ENCODE assay signal across 1 cellular context in the genomic region with DNA sequence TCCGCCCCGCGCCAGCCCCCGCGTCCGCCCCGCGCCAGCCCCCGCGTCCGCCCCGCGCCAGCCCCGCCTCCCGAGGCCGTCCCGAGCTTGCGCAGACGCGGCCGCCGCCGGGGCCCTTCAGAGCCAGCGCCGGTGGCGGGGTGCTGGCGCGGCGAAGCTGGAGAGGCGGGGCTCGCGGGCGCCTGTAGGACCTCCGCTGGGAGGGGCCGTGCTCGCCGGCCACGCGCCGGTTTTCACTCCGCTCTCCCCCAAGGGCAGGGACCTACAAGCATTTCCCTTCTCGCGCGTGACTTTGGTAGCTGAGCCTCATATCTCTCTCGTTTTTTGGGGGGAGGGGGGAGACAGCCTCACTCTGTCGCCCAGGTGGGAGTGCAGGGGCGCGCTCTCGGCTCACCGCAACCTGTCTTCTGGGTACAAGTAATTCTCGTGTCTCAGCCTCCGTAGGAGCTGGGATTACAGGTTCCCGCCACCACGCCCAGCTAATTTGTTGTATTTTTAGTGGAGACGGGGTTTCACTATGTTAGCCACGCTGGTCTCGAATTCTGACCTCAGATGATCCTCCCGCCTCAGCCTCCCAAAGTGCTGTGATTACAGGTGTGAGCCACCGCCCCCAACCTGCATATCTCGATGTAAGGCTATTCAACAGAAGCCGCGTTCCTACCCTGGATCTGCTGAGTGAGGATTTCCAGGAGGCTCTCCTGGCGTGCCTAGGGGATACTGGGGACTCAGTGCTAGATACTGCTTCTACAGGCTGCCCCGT.
TF ChIP-seq lines count a peak whose summit lies in the region.

A gene (minus strand): TSS at position 159 of the 760 bp plus-strand sequence. CDS start 6,595 bp downstream, outside the sequence.

TF ChIP-seq in K562, 482 proteins besides CTCF, POLR2A, EP300 and RAD21 (continued from another document and continues in another):
- TF ChIP-seq ZNF717 (CRISPR knock-in tag; IDR thresholded peaks at IDR 0.05) (no peak), LARP7 (IDR thresholded peaks at IDR 0.05) (no peak), ESRRA (IDR thresholded peaks at IDR 0.05; ENCODE audit: borderline replicate concordance, low read depth) (no peak), L3MBTL2 (IDR thresholded peaks at IDR 0.05) (peak; percentile 63), CTBP1 (IDR thresholded peaks at IDR 0.05; ENCODE audit: borderline replicate concordance) (peak; percentile 36; the same call in 1 of the 2 replicates), HDGF (IDR thresholded peaks at IDR 0.05) (no peak), ZNF175 (CRISPR knock-in tag; IDR thresholded peaks at IDR 0.05; ENCODE audit: low read depth) (no peak), ZNF766 (CRISPR knock-in tag; conservative IDR thresholded peaks at IDR 0.05) (no peak), MEF2A (IDR thresholded peaks at IDR 0.05; ENCODE audit: control insufficient read depth, low read depth, low read length) (no peak), RB1 (IDR thresholded peaks at IDR 0.05; ENCODE audit: low read depth) (peak; percentile 65), SIX5 (IDR thresholded peaks at IDR 0.05; ENCODE audit: borderline replicate concordance in 1 of 2, insufficient read depth in 1 of 2, low read depth in 1 of 2, low read length in 2 of 2) (no peak), RUNX1 (IDR thresholded peaks at IDR 0.05; ENCODE audit: low read depth) (no peak), KDM1A (IDR thresholded peaks at IDR 0.05) (peak in 1 of 2 experiments; percentile 35; a peak in 1 of 4 replicates), GATAD2B (IDR thresholded peaks at IDR 0.05; ENCODE audit: borderline replicate concordance) (no peak), ZNF124 (CRISPR knock-in tag; IDR thresholded peaks at IDR 0.05) (no peak), BCOR (IDR thresholded peaks at IDR 0.05) (peak; percentile 56; the same call in 1 of the 2 replicates), MXI1 (IDR thresholded peaks at IDR 0.05; ENCODE audit: low read depth, low read length) (peak; percentile 35; the same call in 1 of the 2 replicates), ZNF695 (CRISPR knock-in tag; IDR thresholded peaks at IDR 0.05) (no peak), ZNF121 (CRISPR knock-in tag; conservative IDR thresholded peaks at IDR 0.05) (no peak), BHLHE40 (IDR thresholded peaks at IDR 0.05; ENCODE audit: low read length) (0 out of 2 replicates have a peak, but pooled peaks have one; percentile 44), MAFF (IDR thresholded peaks at IDR 0.05; ENCODE audit: low read length) (no peak), GABPB2 (CRISPR knock-in tag; conservative IDR thresholded peaks at IDR 0.05) (no peak), NFYB (IDR thresholded peaks at IDR 0.05; ENCODE audit: extremely low read depth, insufficient read length) (no peak), RBM15 (IDR thresholded peaks at IDR 0.05; ENCODE audit: insufficient read depth, low read length) (no peak), ZNF764 (CRISPR knock-in tag; IDR thresholded peaks at IDR 0.05; ENCODE audit: low read depth) (no peak)
- TF ChIP-seq, protein P1, sequence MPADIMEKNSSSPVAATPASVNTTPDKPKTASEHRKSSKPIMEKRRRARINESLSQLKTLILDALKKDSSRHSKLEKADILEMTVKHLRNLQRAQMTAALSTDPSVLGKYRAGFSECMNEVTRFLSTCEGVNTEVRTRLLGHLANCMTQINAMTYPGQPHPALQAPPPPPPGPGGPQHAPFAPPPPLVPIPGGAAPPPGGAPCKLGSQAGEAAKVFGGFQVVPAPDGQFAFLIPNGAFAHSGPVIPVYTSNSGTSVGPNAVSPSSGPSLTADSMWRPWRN (IDR thresholded peaks at IDR 0.05; ENCODE audit: low read depth) = peak; percentile 35; the same call in 1 of the 2 replicates
- TF ChIP-seq, protein P2, sequence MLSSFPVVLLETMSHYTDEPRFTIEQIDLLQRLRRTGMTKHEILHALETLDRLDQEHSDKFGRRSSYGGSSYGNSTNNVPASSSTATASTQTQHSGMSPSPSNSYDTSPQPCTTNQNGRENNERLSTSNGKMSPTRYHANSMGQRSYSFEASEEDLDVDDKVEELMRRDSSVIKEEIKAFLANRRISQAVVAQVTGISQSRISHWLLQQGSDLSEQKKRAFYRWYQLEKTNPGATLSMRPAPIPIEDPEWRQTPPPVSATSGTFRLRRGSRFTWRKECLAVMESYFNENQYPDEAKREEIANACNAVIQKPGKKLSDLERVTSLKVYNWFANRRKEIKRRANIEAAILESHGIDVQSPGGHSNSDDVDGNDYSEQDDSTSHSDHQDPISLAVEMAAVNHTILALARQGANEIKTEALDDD (IDR thresholded peaks at IDR 0.05) = no peak
- TF ChIP-seq, protein P3, sequence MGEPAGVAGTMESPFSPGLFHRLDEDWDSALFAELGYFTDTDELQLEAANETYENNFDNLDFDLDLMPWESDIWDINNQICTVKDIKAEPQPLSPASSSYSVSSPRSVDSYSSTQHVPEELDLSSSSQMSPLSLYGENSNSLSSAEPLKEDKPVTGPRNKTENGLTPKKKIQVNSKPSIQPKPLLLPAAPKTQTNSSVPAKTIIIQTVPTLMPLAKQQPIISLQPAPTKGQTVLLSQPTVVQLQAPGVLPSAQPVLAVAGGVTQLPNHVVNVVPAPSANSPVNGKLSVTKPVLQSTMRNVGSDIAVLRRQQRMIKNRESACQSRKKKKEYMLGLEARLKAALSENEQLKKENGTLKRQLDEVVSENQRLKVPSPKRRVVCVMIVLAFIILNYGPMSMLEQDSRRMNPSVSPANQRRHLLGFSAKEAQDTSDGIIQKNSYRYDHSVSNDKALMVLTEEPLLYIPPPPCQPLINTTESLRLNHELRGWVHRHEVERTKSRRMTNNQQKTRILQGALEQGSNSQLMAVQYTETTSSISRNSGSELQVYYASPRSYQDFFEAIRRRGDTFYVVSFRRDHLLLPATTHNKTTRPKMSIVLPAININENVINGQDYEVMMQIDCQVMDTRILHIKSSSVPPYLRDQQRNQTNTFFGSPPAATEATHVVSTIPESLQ (CRISPR knock-in tag; IDR thresholded peaks at IDR 0.05) = no peak
- TF ChIP-seq, protein P4, sequence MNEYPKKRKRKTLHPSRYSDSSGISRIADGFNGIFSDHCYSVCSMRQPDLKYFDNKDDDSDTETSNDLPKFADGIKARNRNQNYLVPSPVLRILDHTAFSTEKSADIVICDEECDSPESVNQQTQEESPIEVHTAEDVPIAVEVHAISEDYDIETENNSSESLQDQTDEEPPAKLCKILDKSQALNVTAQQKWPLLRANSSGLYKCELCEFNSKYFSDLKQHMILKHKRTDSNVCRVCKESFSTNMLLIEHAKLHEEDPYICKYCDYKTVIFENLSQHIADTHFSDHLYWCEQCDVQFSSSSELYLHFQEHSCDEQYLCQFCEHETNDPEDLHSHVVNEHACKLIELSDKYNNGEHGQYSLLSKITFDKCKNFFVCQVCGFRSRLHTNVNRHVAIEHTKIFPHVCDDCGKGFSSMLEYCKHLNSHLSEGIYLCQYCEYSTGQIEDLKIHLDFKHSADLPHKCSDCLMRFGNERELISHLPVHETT (CRISPR knock-in tag; conservative IDR thresholded peaks at IDR 0.05 in 1 of 2, IDR thresholded peaks at IDR 0.05 in 1 of 2) = peak in 1 of 2 experiments; percentile 63; a peak in 1 of 4 replicates
- TF ChIP-seq, protein P5, sequence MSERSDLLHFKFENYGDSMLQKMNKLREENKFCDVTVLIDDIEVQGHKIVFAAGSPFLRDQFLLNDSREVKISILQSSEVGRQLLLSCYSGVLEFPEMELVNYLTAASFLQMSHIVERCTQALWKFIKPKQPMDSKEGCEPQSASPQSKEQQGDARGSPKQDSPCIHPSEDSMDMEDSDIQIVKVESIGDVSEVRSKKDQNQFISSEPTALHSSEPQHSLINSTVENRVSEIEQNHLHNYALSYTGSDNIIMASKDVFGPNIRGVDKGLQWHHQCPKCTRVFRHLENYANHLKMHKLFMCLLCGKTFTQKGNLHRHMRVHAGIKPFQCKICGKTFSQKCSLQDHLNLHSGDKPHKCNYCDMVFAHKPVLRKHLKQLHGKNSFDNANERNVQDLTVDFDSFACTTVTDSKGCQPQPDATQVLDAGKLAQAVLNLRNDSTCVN (CRISPR knock-in tag; IDR thresholded peaks at IDR 0.05) = no peak
- TF ChIP-seq, protein P6, sequence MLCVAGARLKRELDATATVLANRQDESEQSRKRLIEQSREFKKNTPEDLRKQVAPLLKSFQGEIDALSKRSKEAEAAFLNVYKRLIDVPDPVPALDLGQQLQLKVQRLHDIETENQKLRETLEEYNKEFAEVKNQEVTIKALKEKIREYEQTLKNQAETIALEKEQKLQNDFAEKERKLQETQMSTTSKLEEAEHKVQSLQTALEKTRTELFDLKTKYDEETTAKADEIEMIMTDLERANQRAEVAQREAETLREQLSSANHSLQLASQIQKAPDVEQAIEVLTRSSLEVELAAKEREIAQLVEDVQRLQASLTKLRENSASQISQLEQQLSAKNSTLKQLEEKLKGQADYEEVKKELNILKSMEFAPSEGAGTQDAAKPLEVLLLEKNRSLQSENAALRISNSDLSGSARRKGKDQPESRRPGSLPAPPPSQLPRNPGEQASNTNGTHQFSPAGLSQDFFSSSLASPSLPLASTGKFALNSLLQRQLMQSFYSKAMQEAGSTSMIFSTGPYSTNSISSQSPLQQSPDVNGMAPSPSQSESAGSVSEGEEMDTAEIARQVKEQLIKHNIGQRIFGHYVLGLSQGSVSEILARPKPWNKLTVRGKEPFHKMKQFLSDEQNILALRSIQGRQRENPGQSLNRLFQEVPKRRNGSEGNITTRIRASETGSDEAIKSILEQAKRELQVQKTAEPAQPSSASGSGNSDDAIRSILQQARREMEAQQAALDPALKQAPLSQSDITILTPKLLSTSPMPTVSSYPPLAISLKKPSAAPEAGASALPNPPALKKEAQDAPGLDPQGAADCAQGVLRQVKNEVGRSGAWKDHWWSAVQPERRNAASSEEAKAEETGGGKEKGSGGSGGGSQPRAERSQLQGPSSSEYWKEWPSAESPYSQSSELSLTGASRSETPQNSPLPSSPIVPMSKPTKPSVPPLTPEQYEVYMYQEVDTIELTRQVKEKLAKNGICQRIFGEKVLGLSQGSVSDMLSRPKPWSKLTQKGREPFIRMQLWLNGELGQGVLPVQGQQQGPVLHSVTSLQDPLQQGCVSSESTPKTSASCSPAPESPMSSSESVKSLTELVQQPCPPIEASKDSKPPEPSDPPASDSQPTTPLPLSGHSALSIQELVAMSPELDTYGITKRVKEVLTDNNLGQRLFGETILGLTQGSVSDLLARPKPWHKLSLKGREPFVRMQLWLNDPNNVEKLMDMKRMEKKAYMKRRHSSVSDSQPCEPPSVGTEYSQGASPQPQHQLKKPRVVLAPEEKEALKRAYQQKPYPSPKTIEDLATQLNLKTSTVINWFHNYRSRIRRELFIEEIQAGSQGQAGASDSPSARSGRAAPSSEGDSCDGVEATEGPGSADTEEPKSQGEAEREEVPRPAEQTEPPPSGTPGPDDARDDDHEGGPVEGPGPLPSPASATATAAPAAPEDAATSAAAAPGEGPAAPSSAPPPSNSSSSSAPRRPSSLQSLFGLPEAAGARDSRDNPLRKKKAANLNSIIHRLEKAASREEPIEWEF (CRISPR knock-in tag; IDR thresholded peaks at IDR 0.05) = no peak
- TF ChIP-seq, protein P7, sequence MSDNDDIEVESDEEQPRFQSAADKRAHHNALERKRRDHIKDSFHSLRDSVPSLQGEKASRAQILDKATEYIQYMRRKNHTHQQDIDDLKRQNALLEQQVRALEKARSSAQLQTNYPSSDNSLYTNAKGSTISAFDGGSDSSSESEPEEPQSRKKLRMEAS (CRISPR knock-in tag; IDR thresholded peaks at IDR 0.05) = peak; percentile 71
- TF ChIP-seq, protein P8, sequence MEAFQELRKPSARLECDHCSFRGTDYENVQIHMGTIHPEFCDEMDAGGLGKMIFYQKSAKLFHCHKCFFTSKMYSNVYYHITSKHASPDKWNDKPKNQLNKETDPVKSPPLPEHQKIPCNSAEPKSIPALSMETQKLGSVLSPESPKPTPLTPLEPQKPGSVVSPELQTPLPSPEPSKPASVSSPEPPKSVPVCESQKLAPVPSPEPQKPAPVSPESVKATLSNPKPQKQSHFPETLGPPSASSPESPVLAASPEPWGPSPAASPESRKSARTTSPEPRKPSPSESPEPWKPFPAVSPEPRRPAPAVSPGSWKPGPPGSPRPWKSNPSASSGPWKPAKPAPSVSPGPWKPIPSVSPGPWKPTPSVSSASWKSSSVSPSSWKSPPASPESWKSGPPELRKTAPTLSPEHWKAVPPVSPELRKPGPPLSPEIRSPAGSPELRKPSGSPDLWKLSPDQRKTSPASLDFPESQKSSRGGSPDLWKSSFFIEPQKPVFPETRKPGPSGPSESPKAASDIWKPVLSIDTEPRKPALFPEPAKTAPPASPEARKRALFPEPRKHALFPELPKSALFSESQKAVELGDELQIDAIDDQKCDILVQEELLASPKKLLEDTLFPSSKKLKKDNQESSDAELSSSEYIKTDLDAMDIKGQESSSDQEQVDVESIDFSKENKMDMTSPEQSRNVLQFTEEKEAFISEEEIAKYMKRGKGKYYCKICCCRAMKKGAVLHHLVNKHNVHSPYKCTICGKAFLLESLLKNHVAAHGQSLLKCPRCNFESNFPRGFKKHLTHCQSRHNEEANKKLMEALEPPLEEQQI (IDR thresholded peaks at IDR 0.05) = no peak
- TF ChIP-seq, protein P9, sequence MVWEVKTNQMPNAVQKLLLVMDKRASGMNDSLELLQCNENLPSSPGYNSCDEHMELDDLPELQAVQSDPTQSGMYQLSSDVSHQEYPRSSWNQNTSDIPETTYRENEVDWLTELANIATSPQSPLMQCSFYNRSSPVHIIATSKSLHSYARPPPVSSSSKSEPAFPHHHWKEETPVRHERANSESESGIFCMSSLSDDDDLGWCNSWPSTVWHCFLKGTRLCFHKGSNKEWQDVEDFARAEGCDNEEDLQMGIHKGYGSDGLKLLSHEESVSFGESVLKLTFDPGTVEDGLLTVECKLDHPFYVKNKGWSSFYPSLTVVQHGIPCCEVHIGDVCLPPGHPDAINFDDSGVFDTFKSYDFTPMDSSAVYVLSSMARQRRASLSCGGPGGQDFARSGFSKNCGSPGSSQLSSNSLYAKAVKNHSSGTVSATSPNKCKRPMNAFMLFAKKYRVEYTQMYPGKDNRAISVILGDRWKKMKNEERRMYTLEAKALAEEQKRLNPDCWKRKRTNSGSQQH (CRISPR knock-in tag; IDR thresholded peaks at IDR 0.05) = no peak
